ENCODE assay signal across 8 cellular contexts in genomic region chr16:85390511-85391174, GRCh38.
DNase-seq lines count a peak whose midpoint lies in the region; ATAC-seq and TF ChIP-seq lines count a peak whose summit lies in the region.

No MANE protein-coding gene starts in this region.

- H3K4me1 ChIP-seq in breast epithelium (peaks cover 5 to 16% of the 10 kb centered on the region in 2 donors), lung (ENCODE audit: control insufficient read depth in 2 of 2, insufficient read depth in 2 of 2, low read length in 2 of 2) (peaks cover 0 to 5% of the 10 kb centered on the region in 2 donors)

- H3K27me3 ChIP-seq in breast epithelium (no peaks in the 10 kb centered on the region), lung (ENCODE audit: control insufficient read depth, insufficient read depth) (no peaks in the 10 kb centered on the region)

- no peaks in the 10 kb centered on the region for H3K36me3 ChIP-seq in breast epithelium
- no peaks in the 10 kb centered on the region for H3K36me3 ChIP-seq in lung (ENCODE audit: control insufficient read depth in 2 of 2, insufficient read depth in 2 of 2, low read length in 2 of 2)

- WGBS in lung, 2 donors: 61 to 72% methylated on average over 24 of the region's 24 CpGs

- peak; percentile 87 for DNase-seq in AG08395 (ENCODE audit: low spot score)
- peak; percentile 52 for DNase-seq in KBM-7
- peak; percentile 68 to 80 for DNase-seq in breast epithelium (ENCODE audit: low spot score in 2 of 2)
- peak; percentile 78 for DNase-seq in lung (ENCODE audit: low spot score)
- DNase-seq in NCI-H2081 treated with DMSO at 0.1 percent for 48 hours (lab: John Stamatoyannopoulos, UW): no peak
- no peak for DNase-seq in putamen (ENCODE audit: low spot score)

- TF ChIP-seq CTCF in breast epithelium (IDR thresholded peaks at IDR 0.05): no peak
- no peak for TF ChIP-seq CTCF in lung (IDR thresholded peaks at IDR 0.05; ENCODE audit: control extremely low read depth, extremely low read depth)

- intact Hi-C loops in breast epithelium (cut with DNase I; ENCODE audit: low total_unique reads): no loop called here

- no peaks in the 10 kb centered on the region for H3K9me3 ChIP-seq in breast epithelium
- no peaks in the 10 kb centered on the region for H3K9me3 ChIP-seq in lung (ENCODE audit: control insufficient read depth in 2 of 2, insufficient read depth in 1 of 2, low read length in 1 of 2)

- in situ Hi-C loops in KBM-7 (cut with MboI; ENCODE audit: low pct_unique_long_range_greater_than_20kb, low sequenced_read_pairs): no loop called here

- H3K4me3 ChIP-seq in breast epithelium: no peak overlapping the region
- H3K4me3 ChIP-seq in lung: no peak overlapping the region

- peak overlapping the region; percentile 29 to 55 for H3K27ac ChIP-seq in breast epithelium
- no peak overlapping the region for H3K27ac ChIP-seq in lung (ENCODE audit: low read depth in 1 of 2, low read length in 1 of 2)

- ATAC-seq in lung (ENCODE audit: insufficient read depth, low FRiP score): peak; percentile 53
- ATAC-seq in HG03159 (IDR thresholded peaks at IDR 0.05; ENCODE audit: unreplicated experiment): no peak
- no peak for ATAC-seq in GM18498 (IDR thresholded peaks at IDR 0.05; ENCODE audit: unreplicated experiment)

- TF ChIP-seq POLR2A in breast epithelium (IDR thresholded peaks at IDR 0.05): no peak

Comparison
In these comparisons a context has a peak if more than half of its experiments do, and no peak if none do; other contexts are left out.
1. DNase-seq: peak in AG08395 (single experiment), KBM-7 (single experiment), breast epithelium (2 of 2) and lung (single experiment); none in NCI-H2081 treated with DMSO at 0.1 percent for 48 hours (single experiment) and putamen (single experiment).
2. H3K27ac ChIP-seq: peak in breast epithelium (2 of 2); none in lung (0 of 2).